ENCODE assay signal across 1 cellular context in genomic region chrX:40867352-40867751, GRCh38.
TF ChIP-seq lines count a peak whose summit lies in the region.

No MANE protein-coding gene starts in this region.

TF ChIP-seq in HepG2, 621 proteins besides CTCF, POLR2A, EP300 and RAD21 (continued from another document):
- TF ChIP-seq IKZF5 (CRISPR knock-in tag; IDR thresholded peaks at IDR 0.05) (no peak), FOXK2 (IDR thresholded peaks at IDR 0.05) (no peak), NFYB (CRISPR knock-in tag; IDR thresholded peaks at IDR 0.05) (no peak), GATAD2A (CRISPR knock-in tag; IDR thresholded peaks at IDR 0.05) (0 out of 2 replicates have a peak, but pooled peaks have one; percentile 28), ETV5 (CRISPR knock-in tag; IDR thresholded peaks at IDR 0.05; ENCODE audit: borderline replicate concordance) (peak; percentile 41; the same call in 1 of the 2 replicates), DNMT1 (CRISPR knock-in tag; IDR thresholded peaks at IDR 0.05) (no peak), BRD4 (CRISPR knock-in tag; IDR thresholded peaks at IDR 0.05) (no peak), ISL2 (CRISPR knock-in tag; IDR thresholded peaks at IDR 0.05) (no peak), MEIS2 (CRISPR knock-in tag; IDR thresholded peaks at IDR 0.05) (0 out of 2 replicates have a peak, but pooled peaks have one; percentile 41), ZNF7 (CRISPR knock-in tag; IDR thresholded peaks at IDR 0.05) (no peak), ZNF570 (CRISPR knock-in tag; IDR thresholded peaks at IDR 0.05; ENCODE audit: borderline replicate concordance) (no peak), ZSCAN12 (CRISPR knock-in tag; IDR thresholded peaks at IDR 0.05) (no peak)
- TF ChIP-seq, protein P1, sequence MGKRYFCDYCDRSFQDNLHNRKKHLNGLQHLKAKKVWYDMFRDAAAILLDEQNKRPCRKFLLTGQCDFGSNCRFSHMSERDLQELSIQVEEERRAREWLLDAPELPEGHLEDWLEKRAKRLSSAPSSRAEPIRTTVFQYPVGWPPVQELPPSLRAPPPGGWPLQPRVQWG (CRISPR knock-in tag; IDR thresholded peaks at IDR 0.05; ENCODE audit: borderline replicate concordance, low read depth), result no peak
- TF ChIP-seq, protein P2, sequence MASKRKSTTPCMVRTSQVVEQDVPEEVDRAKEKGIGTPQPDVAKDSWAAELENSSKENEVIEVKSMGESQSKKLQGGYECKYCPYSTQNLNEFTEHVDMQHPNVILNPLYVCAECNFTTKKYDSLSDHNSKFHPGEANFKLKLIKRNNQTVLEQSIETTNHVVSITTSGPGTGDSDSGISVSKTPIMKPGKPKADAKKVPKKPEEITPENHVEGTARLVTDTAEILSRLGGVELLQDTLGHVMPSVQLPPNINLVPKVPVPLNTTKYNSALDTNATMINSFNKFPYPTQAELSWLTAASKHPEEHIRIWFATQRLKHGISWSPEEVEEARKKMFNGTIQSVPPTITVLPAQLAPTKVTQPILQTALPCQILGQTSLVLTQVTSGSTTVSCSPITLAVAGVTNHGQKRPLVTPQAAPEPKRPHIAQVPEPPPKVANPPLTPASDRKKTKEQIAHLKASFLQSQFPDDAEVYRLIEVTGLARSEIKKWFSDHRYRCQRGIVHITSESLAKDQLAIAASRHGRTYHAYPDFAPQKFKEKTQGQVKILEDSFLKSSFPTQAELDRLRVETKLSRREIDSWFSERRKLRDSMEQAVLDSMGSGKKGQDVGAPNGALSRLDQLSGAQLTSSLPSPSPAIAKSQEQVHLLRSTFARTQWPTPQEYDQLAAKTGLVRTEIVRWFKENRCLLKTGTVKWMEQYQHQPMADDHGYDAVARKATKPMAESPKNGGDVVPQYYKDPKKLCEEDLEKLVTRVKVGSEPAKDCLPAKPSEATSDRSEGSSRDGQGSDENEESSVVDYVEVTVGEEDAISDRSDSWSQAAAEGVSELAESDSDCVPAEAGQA (IDR thresholded peaks at IDR 0.05; ENCODE audit: low read depth), result no peak
- TF ChIP-seq, protein P2 (CRISPR knock-in tag; IDR thresholded peaks at IDR 0.05; ENCODE audit: borderline replicate concordance), result no peak
- TF ChIP-seq, protein P3, sequence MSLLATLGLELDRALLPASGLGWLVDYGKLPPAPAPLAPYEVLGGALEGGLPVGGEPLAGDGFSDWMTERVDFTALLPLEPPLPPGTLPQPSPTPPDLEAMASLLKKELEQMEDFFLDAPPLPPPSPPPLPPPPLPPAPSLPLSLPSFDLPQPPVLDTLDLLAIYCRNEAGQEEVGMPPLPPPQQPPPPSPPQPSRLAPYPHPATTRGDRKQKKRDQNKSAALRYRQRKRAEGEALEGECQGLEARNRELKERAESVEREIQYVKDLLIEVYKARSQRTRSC (CRISPR knock-in tag; IDR thresholded peaks at IDR 0.05; ENCODE audit: low read depth), result no peak
